8 cellular contexts compared by ENCODE assay signal in genomic region chr1:117674521-117675400, GRCh38.
DNase-seq lines count a peak whose midpoint lies in the region; ATAC-seq lines count a peak whose summit lies in the region.

No MANE protein-coding gene starts in this region.

- H3K27ac Mint-ChIP-seq in activated CD4-positive, alpha-beta T cell treated with anti-CD3 and anti-CD28 coated beads, Interleukin-2, amount 10 ng/mL, durations not matched to agents 24 days and 14 days, result no peak overlapping the region
- peak overlapping the region in 4 of 6 donors; percentile 67 to 93 (median 71) for H3K27ac Mint-ChIP-seq in immature natural killer cell

- peaks cover 21% of the 10 kb centered on the region for H3K4me1 Mint-ChIP-seq in activated CD4-positive, alpha-beta T cell treated with anti-CD3 and anti-CD28 coated beads, Interleukin-2, amount 10 ng/mL, durations not matched to agents 24 days and 14 days
- H3K4me1 Mint-ChIP-seq in immature natural killer cell, result peaks cover 5 to 6% of the 10 kb centered on the region in 2 donors

- peak; percentile 38 for DNase-seq in stimulated activated CD8-positive, alpha-beta memory T cell treated with anti-CD3 and anti-CD28 coated beads, Interleukin-12 subunit alpha, Interleukin-12 subunit beta, amount 100 ng/mL, for 1 hour (ENCODE audit: low read depth)
- DNase-seq in stimulated activated CD8-positive, alpha-beta memory T cell treated with anti-CD3 and anti-CD28 coated beads, Interleukin-4, amount 100 ng/mL, for 48 hours, result no peak
- DNase-seq in activated CD4-positive, alpha-beta T cell treated with anti-CD3 and anti-CD28 coated beads, Interleukin-2, amount 10 ng/mL, durations not matched to agents 24 days and 14 days, result peak; percentile 85
- peak; percentile 60 to 75 (median 66) for DNase-seq in immature natural killer cell
- DNase-seq in NCI-H345 (lab: John Stamatoyannopoulos, UW), result no peak
- no peak for DNase-seq in NCI-H524 treated with DMSO at 0.1 percent for 48 hours (lab: John Stamatoyannopoulos, UW)
- no peak for DNase-seq in G401 (ENCODE audit: low spot score)

- no peaks in the 10 kb centered on the region for H3K36me3 Mint-ChIP-seq in activated CD4-positive, alpha-beta T cell treated with anti-CD3 and anti-CD28 coated beads, Interleukin-2, amount 10 ng/mL, durations not matched to agents 24 days and 14 days (ENCODE audit: low read depth)
- peaks cover 0 to 4% (median 0%) of the 10 kb centered on the region in 3 donors for H3K36me3 Mint-ChIP-seq in immature natural killer cell

- peak; percentile 59 for ATAC-seq in HG03521 (IDR thresholded peaks at IDR 0.05; ENCODE audit: unreplicated experiment)

- intact Hi-C loops in activated CD4-positive, alpha-beta T cell treated with anti-CD3 and anti-CD28 coated beads, Interleukin-2, amount 10 ng/mL, durations not matched to agents 24 days and 14 days (cut with micrococcal nuclease), result loop anchor here (1.0 to 10.0 kb wide), 5 partner anchors 68 to 220 kb away; partner anchors contain the start of gene TENT5C

- H3K9me3 Mint-ChIP-seq in activated CD4-positive, alpha-beta T cell treated with anti-CD3 and anti-CD28 coated beads, Interleukin-2, amount 10 ng/mL, durations not matched to agents 24 days and 14 days, result no peaks in the 10 kb centered on the region
- no peaks in the 10 kb centered on the region for H3K9me3 Mint-ChIP-seq in immature natural killer cell

- H3K27me3 Mint-ChIP-seq in activated CD4-positive, alpha-beta T cell treated with anti-CD3 and anti-CD28 coated beads, Interleukin-2, amount 10 ng/mL, durations not matched to agents 24 days and 14 days, result peaks cover 22% of the 10 kb centered on the region
- H3K27me3 Mint-ChIP-seq in immature natural killer cell (ENCODE audit: low read depth in 3 of 3), result peaks cover 0 to 3% (median 0%) of the 10 kb centered on the region in 3 donors

- in situ Hi-C loops in G401 (cut with HindIII; ENCODE audit: low sequenced_read_pairs), result no loop called here

- H3K4me3 Mint-ChIP-seq in activated CD4-positive, alpha-beta T cell treated with anti-CD3 and anti-CD28 coated beads, Interleukin-2, amount 10 ng/mL, durations not matched to agents 24 days and 14 days, result no peak overlapping the region
- H3K4me3 Mint-ChIP-seq in immature natural killer cell, result no peak overlapping the region

Comparison
In these comparisons a context has a peak if more than half of its experiments do, and no peak if none do; other contexts are left out.
1. DNase-seq: peak in stimulated activated CD8-positive, alpha-beta memory T cell treated with anti-CD3 and anti-CD28 coated beads, Interleukin-12 subunit alpha, Interleukin-12 subunit beta, amount 100 ng/mL, for 1 hour (single experiment), activated CD4-positive, alpha-beta T cell treated with anti-CD3 and anti-CD28 coated beads, Interleukin-2, amount 10 ng/mL, durations not matched to agents 24 days and 14 days (single experiment) and immature natural killer cell (3 of 3); none in stimulated activated CD8-positive, alpha-beta memory T cell treated with anti-CD3 and anti-CD28 coated beads, Interleukin-4, amount 100 ng/mL, for 48 hours (single experiment), NCI-H345 (single experiment), NCI-H524 treated with DMSO at 0.1 percent for 48 hours (single experiment) and G401 (single experiment).